ENCODE assay signal across 10 cellular contexts in the genomic region with DNA sequence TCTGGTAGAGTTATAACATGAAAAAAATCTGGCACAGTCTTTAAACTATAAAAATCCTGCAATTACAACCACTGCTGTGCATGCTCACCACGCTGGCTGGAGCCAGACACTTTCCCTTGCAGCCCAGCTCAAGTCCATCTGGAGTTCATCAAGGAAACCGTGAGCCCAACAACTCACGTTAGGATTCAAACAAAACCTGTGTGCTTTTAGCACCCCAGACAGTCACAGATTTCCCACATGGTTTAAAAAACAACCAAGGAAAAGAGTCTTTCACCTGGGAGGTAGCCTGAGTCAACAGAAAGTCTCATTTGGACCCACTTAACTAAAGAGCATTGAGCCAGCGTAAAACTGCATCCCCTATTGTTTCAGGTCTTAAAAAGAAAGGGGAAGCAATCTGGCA. TPM values are rescaled to one million over a fixed set of nuclear protein-coding genes. Genes with fewer than 3 reads are reported as not detected.
DNase-seq lines count a peak whose midpoint lies in the region; ATAC-seq and TF ChIP-seq lines count a peak whose summit lies in the region.
"Had no signal": no experiment of that assay in that cellular context is flagged by ENCODE, and none has a peak within 500 bp of the region (broad histone marks: within the 10 kb centered on the region; RNA-seq: fewer than 3 reads in every experiment).

No MANE protein-coding gene starts in this region.

- no peaks in the 10 kb centered on the region for H3K36me3 Mint-ChIP-seq in stimulated activated effector memory CD8-positive, alpha-beta T cell treated with anti-CD3 and anti-CD28 coated beads, Interleukin-12 subunit alpha, Interleukin-12 subunit beta, amount 100 ng/mL, for 72 hours

- DNase-seq in DMS153 (lab: John Stamatoyannopoulos, UW), result peak; percentile 27
- DNase-seq in NCI-H748 treated with DMSO at 0.1 percent for 48 hours (lab: John Stamatoyannopoulos, UW), result peak; percentile 82
- peak; percentile 75 to 79 for DNase-seq in fibroblast of lung (ENCODE audit: low read depth in 2 of 2)
- peak; percentile 71 for DNase-seq in osteoblast (ENCODE audit: insufficient read length, low spot score, missing footprints)
- no peak for DNase-seq in HuH-7.5 (ENCODE audit: low spot score)
- no peak for DNase-seq in stimulated activated CD4-positive, alpha-beta T cell treated with anti-CD3 and anti-CD28 coated beads, Interleukin-2, amount 100 ng/mL, for 24 hours
- no peak for DNase-seq in stimulated activated effector memory CD8-positive, alpha-beta T cell treated with anti-CD3 and anti-CD28 coated beads, Interleukin-12 subunit alpha, Interleukin-12 subunit beta, amount 100 ng/mL, for 72 hours (ENCODE audit: low spot score in 2 of 2)
- no peak for DNase-seq in stimulated activated naive CD4-positive, alpha-beta T cell (lab: John Stamatoyannopoulos, UW)

- H3K4me1 Mint-ChIP-seq in stimulated activated effector memory CD8-positive, alpha-beta T cell treated with anti-CD3 and anti-CD28 coated beads, Interleukin-12 subunit alpha, Interleukin-12 subunit beta, amount 100 ng/mL, for 72 hours, result no peaks in the 10 kb centered on the region

- H3K9me3 ChIP-seq in fibroblast of lung (ENCODE audit: control insufficient read depth, insufficient read depth, low read depth, low read length) (no peaks in the 10 kb centered on the region), osteoblast (ENCODE audit: low read depth, low read length) (no peaks in the 10 kb centered on the region)

- ATAC-seq in stimulated activated effector memory CD8-positive, alpha-beta T cell treated with anti-CD3 and anti-CD28 coated beads, Interleukin-12 subunit alpha, Interleukin-12 subunit beta, amount 100 ng/mL, for 72 hours, result no peak

- H3K36me3 ChIP-seq in fibroblast of lung (ENCODE audit: control insufficient read depth, insufficient read depth, low read length), result peaks cover 3% of the 10 kb centered on the region
- H3K36me3 ChIP-seq in osteoblast (ENCODE audit: insufficient read depth, low read length), result peaks cover 19% of the 10 kb centered on the region

- H3K9ac ChIP-seq in fibroblast of lung (ENCODE audit: insufficient read depth, low read length), result no peak overlapping the region

- no peak overlapping the region for H3K27ac ChIP-seq in fibroblast of lung (ENCODE audit: insufficient read depth, low read length)
- H3K27ac ChIP-seq in osteoblast (ENCODE audit: low read depth, low read length), result peak overlapping the region; percentile 84

- H3K79me2 ChIP-seq in fibroblast of lung (ENCODE audit: control insufficient read depth, insufficient read depth, low read length) (peaks cover 75% of the 10 kb centered on the region), osteoblast (ENCODE audit: insufficient read depth, low read length) (peaks cover 80% of the 10 kb centered on the region)

- H3K4me3 Mint-ChIP-seq in stimulated activated effector memory CD8-positive, alpha-beta T cell treated with anti-CD3 and anti-CD28 coated beads, Interleukin-12 subunit alpha, Interleukin-12 subunit beta, amount 100 ng/mL, for 72 hours, result no peak overlapping the region
- H3K4me3 Mint-ChIP-seq: dendritic cell treated with granulocyte-macrophage colony-stimulating factor and Interleukin-4, amounts not matched to agents 40 ng/mL and 50 ng/mL, for 4 days; stimulated activated naive CD8-positive, alpha-beta T cell treated with anti-CD3 and anti-CD28 coated beads, Interleukin-15, Interleukin-2, amounts not matched to agents 100 ng/mL and 50 ng/mL, for 24 hours had no signal

- TF ChIP-seq CTCF in fibroblast of lung (conservative IDR thresholded peaks at IDR 0.05 in 1 of 2, IDR thresholded peaks at IDR 0.05 in 1 of 2; ENCODE audit: low read depth in 1 of 2, low read length in 2 of 2) (no peak), osteoblast (IDR thresholded peaks at IDR 0.05; ENCODE audit: extremely low read depth, low read depth, low read length) (no peak)

- H3K27me3 ChIP-seq in fibroblast of lung (ENCODE audit: control insufficient read depth, insufficient read depth, low read length) (no peaks in the 10 kb centered on the region), osteoblast (ENCODE audit: insufficient read depth, low read length) (no peaks in the 10 kb centered on the region)

- no peak overlapping the region for H2AFZ ChIP-seq in fibroblast of lung (ENCODE audit: low read length)
- H2AFZ ChIP-seq in osteoblast (ENCODE audit: low read length), result peak overlapping the region; percentile 56

- H3K4me2 ChIP-seq in fibroblast of lung (ENCODE audit: extremely low read depth, insufficient read depth, low read length) (peak overlapping the region; percentile 67), osteoblast (ENCODE audit: insufficient read depth, low read length) (peak overlapping the region; percentile 85)

- H3K4me3 ChIP-seq in fibroblast of lung (replicated peaks in 1 of 4; ENCODE audit: control extremely low read depth in 1 of 4, insufficient read depth in 1 of 4, low read depth in 3 of 4, low read length in 4 of 4) (peak overlapping the region; percentile 26 to 99 (median 85)), osteoblast (ENCODE audit: insufficient read depth, low read length) (peak overlapping the region; percentile 90)

- H4K20me1 ChIP-seq in fibroblast of lung (ENCODE audit: control insufficient read depth, extremely low read depth, insufficient read depth, low read length) (no peaks in the 10 kb centered on the region), osteoblast (ENCODE audit: insufficient read depth, low read length) (no peaks in the 10 kb centered on the region)

- no peaks in the 10 kb centered on the region for H3K9me3 Mint-ChIP-seq in stimulated activated effector memory CD8-positive, alpha-beta T cell treated with anti-CD3 and anti-CD28 coated beads, Interleukin-12 subunit alpha, Interleukin-12 subunit beta, amount 100 ng/mL, for 72 hours
- H3K9me3 Mint-ChIP-seq: dendritic cell treated with granulocyte-macrophage colony-stimulating factor and Interleukin-4, amounts not matched to agents 40 ng/mL and 50 ng/mL, for 4 days had no signal

- H3K4me1 ChIP-seq in fibroblast of lung (ENCODE audit: control insufficient read depth, extremely low read depth, insufficient read depth, low read length) (no peaks in the 10 kb centered on the region), osteoblast (ENCODE audit: insufficient read depth, low read length) (peaks cover 35% of the 10 kb centered on the region)

- H3K27ac Mint-ChIP-seq in stimulated activated effector memory CD8-positive, alpha-beta T cell treated with anti-CD3 and anti-CD28 coated beads, Interleukin-12 subunit alpha, Interleukin-12 subunit beta, amount 100 ng/mL, for 72 hours, result no peak overlapping the region
- H3K27ac Mint-ChIP-seq: dendritic cell treated with granulocyte-macrophage colony-stimulating factor and Interleukin-4, amounts not matched to agents 40 ng/mL and 50 ng/mL, for 4 days; stimulated activated naive CD8-positive, alpha-beta T cell treated with anti-CD3 and anti-CD28 coated beads, Interleukin-15, Interleukin-2, amounts not matched to agents 100 ng/mL and 50 ng/mL, for 24 hours had no signal

RNA-seq across cellular contexts. Expression of gene LRIG3, which starts 4.7 kb away (rescaled TPM):
- total RNA-seq in fibroblast of lung (65.7 and 118 TPM in 2 replicates), osteoblast (85.0 and 96.1 TPM in 2 replicates)
- polyA plus RNA-seq in fibroblast of lung, result 26.2 and 37.1 TPM in 2 replicates
- polyA plus RNA-seq in fibroblast of lung (2012), result 14.0 and 18.7 TPM in 2 replicates
- polyA minus RNA-seq in fibroblast of lung (ENCODE audit: low replicate concordance), result 25.5 and 36.1 TPM in 2 replicates

Comparison
In these comparisons a context has a peak if more than half of its experiments do, and no peak if none do; other contexts are left out.
1. DNase-seq: peak in DMS153 (single experiment), NCI-H748 treated with DMSO at 0.1 percent for 48 hours (single experiment), fibroblast of lung (2 of 2) and osteoblast (single experiment); none in HuH-7.5 (single experiment), stimulated activated CD4-positive, alpha-beta T cell treated with anti-CD3 and anti-CD28 coated beads, Interleukin-2, amount 100 ng/mL, for 24 hours (0 of 2), stimulated activated effector memory CD8-positive, alpha-beta T cell treated with anti-CD3 and anti-CD28 coated beads, Interleukin-12 subunit alpha, Interleukin-12 subunit beta, amount 100 ng/mL, for 72 hours (0 of 2) and stimulated activated naive CD4-positive, alpha-beta T cell (0 of 6).